ENCODE assay signal across 18 cellular contexts in the genomic region with DNA sequence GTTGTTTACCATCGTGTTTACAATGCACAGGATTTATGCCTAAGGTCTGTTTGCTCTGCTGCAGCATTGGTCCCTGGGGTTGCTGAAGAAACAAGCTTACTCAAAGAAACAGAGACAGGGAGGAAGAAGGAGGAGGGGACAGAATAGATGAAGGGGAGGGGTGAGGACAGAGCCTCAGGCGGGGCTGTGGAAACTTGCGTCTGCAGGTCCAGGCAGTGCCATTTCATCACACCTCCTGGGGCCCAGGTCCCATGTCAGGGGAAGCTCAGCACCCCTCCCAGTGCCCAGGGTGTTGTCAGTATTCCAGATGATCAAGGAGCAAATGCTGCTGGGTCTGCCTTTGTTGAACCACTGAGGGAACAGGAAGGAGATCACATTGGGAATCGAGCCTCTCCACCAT.
DNase-seq lines count a peak whose midpoint lies in the region; TF ChIP-seq lines count a peak whose summit lies in the region.
"Had no signal": no experiment of that assay in that cellular context is flagged by ENCODE, and none has a peak within 500 bp of the region (broad histone marks: within the 10 kb centered on the region; RNA-seq: fewer than 3 reads in every experiment).

No MANE protein-coding gene starts in this region.

- DNase-seq in chondrocyte (ENCODE audit: low spot score) (peak; percentile 68), islet precursor cell (peak; percentile 26), suprapubic skin (ENCODE audit: low spot score in 2 of 2) (peak; percentile 33 to 43), pons (ENCODE audit: low spot score) (no peak)
- DNase-seq in stimulated activated CD4-positive, alpha-beta T cell treated with anti-CD3 and anti-CD28 coated beads, Interleukin-4, amount 100 ng/mL, for 24 hours, result no peak
- DNase-seq in activated T-helper 2 cell treated with anti-CD3 and anti-CD28 coated beads, Interferon-gamma antibody, Interleukin-2, Interleukin-4, amounts not matched to agents 10 μg/mL and 5 μg/mL and 100 μg/mL, durations not matched to agents 14 hours and 24 hours and 36 hours (ENCODE audit: low spot score), result no peak
- DNase-seq: 8988T; ACHN; AML-193; Caco-2; Calu3; CD4-positive, alpha-beta T cell; CD8-positive, alpha-beta T cell; DMS79 treated with DMSO at 0.1 percent for 48 hours; GF-D8 had no signal

- no peaks in the 10 kb centered on the region for H3K36me3 ChIP-seq in suprapubic skin
- H3K36me3 ChIP-seq: BLaER1 treated with 17β-estradiol and CSF1 and Interleukin-3, amounts not matched to agents 10 nM and 100 nM had no signal

- no peak for TF ChIP-seq POLR2A in suprapubic skin (IDR thresholded peaks at IDR 0.05)

- no peaks in the 10 kb centered on the region for H3K4me1 Mint-ChIP-seq in chondrocyte (ENCODE audit: low read depth)
- no peaks in the 10 kb centered on the region for H3K4me1 Mint-ChIP-seq in activated T-helper 2 cell treated with anti-CD3 and anti-CD28 coated beads, Interferon-gamma antibody, Interleukin-2, Interleukin-4, amounts not matched to agents 10 μg/mL and 5 μg/mL and 100 μg/mL, durations not matched to agents 14 hours and 24 hours and 36 hours (ENCODE audit: low read depth)
- H3K4me1 Mint-ChIP-seq: B cell had no signal

- TF ChIP-seq EP300 in suprapubic skin (IDR thresholded peaks at IDR 0.05), result no peak

- 53% methylated on average over 4 of the region's 4 CpGs for WGBS in suprapubic skin

- H3K27ac ChIP-seq in suprapubic skin, result no peak overlapping the region
- H3K27ac ChIP-seq: BLaER1 treated with 17β-estradiol and CSF1 and Interleukin-3, amounts not matched to agents 10 nM and 100 nM; C4-2B had no signal

- no peaks in the 10 kb centered on the region for H3K27me3 Mint-ChIP-seq in chondrocyte (ENCODE audit: low read depth)
- H3K27me3 Mint-ChIP-seq in activated T-helper 2 cell treated with anti-CD3 and anti-CD28 coated beads, Interferon-gamma antibody, Interleukin-2, Interleukin-4, amounts not matched to agents 10 μg/mL and 5 μg/mL and 100 μg/mL, durations not matched to agents 14 hours and 24 hours and 36 hours (ENCODE audit: low read depth), result no peaks in the 10 kb centered on the region

- H3K36me3 Mint-ChIP-seq in chondrocyte (ENCODE audit: low read depth), result no peaks in the 10 kb centered on the region
- H3K36me3 Mint-ChIP-seq in activated T-helper 2 cell treated with anti-CD3 and anti-CD28 coated beads, Interferon-gamma antibody, Interleukin-2, Interleukin-4, amounts not matched to agents 10 μg/mL and 5 μg/mL and 100 μg/mL, durations not matched to agents 14 hours and 24 hours and 36 hours (ENCODE audit: low read depth), result no peaks in the 10 kb centered on the region
- H3K36me3 Mint-ChIP-seq: CD8-positive, alpha-beta T cell had no signal

- H3K4me3 ChIP-seq in suprapubic skin, result no peak overlapping the region
- H3K4me3 ChIP-seq: BLaER1 treated with 17β-estradiol and CSF1 and Interleukin-3, amounts not matched to agents 10 nM and 100 nM had no signal

- peaks cover 5% of the 10 kb centered on the region for H3K9me3 Mint-ChIP-seq in chondrocyte (ENCODE audit: low read depth)
- no peaks in the 10 kb centered on the region for H3K9me3 Mint-ChIP-seq in activated T-helper 2 cell treated with anti-CD3 and anti-CD28 coated beads, Interferon-gamma antibody, Interleukin-2, Interleukin-4, amounts not matched to agents 10 μg/mL and 5 μg/mL and 100 μg/mL, durations not matched to agents 14 hours and 24 hours and 36 hours
- H3K9me3 Mint-ChIP-seq: CD4-positive, alpha-beta T cell; CD8-positive, alpha-beta T cell had no signal

- H3K4me1 ChIP-seq in suprapubic skin, result peaks cover 9% of the 10 kb centered on the region
- H3K4me1 ChIP-seq: Caco-2 had no signal

- H3K9me3 ChIP-seq in suprapubic skin, result no peaks in the 10 kb centered on the region
- H3K9me3 ChIP-seq: BLaER1 treated with 17β-estradiol and CSF1 and Interleukin-3, amounts not matched to agents 10 nM and 100 nM; Caco-2 had no signal

- TF ChIP-seq CTCF in chondrocyte (IDR thresholded peaks at IDR 0.05), result no peak
- no peak for TF ChIP-seq CTCF in suprapubic skin (IDR thresholded peaks at IDR 0.05)

- no peak overlapping the region for H3K4me3 Mint-ChIP-seq in chondrocyte (ENCODE audit: unreplicated experiment)
- H3K4me3 Mint-ChIP-seq in activated T-helper 2 cell treated with anti-CD3 and anti-CD28 coated beads, Interferon-gamma antibody, Interleukin-2, Interleukin-4, amounts not matched to agents 10 μg/mL and 5 μg/mL and 100 μg/mL, durations not matched to agents 14 hours and 24 hours and 36 hours (ENCODE audit: low read depth), result no peak overlapping the region
- H3K4me3 Mint-ChIP-seq: B cell; CD4-positive, alpha-beta T cell; CD8-positive, alpha-beta T cell had no signal

- no peak overlapping the region for H3K27ac Mint-ChIP-seq in chondrocyte (ENCODE audit: unreplicated experiment)
- H3K27ac Mint-ChIP-seq in activated T-helper 2 cell treated with anti-CD3 and anti-CD28 coated beads, Interferon-gamma antibody, Interleukin-2, Interleukin-4, amounts not matched to agents 10 μg/mL and 5 μg/mL and 100 μg/mL, durations not matched to agents 14 hours and 24 hours and 36 hours, result no peak overlapping the region
- H3K27ac Mint-ChIP-seq: B cell; CD4-positive, alpha-beta T cell; CD8-positive, alpha-beta T cell had no signal

- peaks cover 4% of the 10 kb centered on the region for H3K27me3 ChIP-seq in suprapubic skin
- H3K27me3 ChIP-seq: BLaER1 treated with 17β-estradiol and CSF1 and Interleukin-3, amounts not matched to agents 10 nM and 100 nM had no signal

- intact Hi-C loops in activated T-helper 2 cell treated with anti-CD3 and anti-CD28 coated beads, Interferon-gamma antibody, Interleukin-2, Interleukin-4, amounts not matched to agents 10 μg/mL and 5 μg/mL and 100 μg/mL, durations not matched to agents 14 hours and 24 hours and 36 hours (cut with micrococcal nuclease), result no loop called here

Comparison
In these comparisons a context has a peak if more than half of its experiments do, and no peak if none do; other contexts are left out.
1. DNase-seq: peak in chondrocyte (single experiment), islet precursor cell (single experiment) and suprapubic skin (2 of 2); none in stimulated activated CD4-positive, alpha-beta T cell treated with anti-CD3 and anti-CD28 coated beads, Interleukin-4, amount 100 ng/mL, for 24 hours (single experiment), activated T-helper 2 cell treated with anti-CD3 and anti-CD28 coated beads, Interferon-gamma antibody, Interleukin-2, Interleukin-4, amounts not matched to agents 10 μg/mL and 5 μg/mL and 100 μg/mL, durations not matched to agents 14 hours and 24 hours and 36 hours (single experiment) and pons (single experiment).